In genomic region chr12:51917746-51918453, GRCh38 we compare ENCODE assay signal across 1 cellular context.
A peak's percentile ranks its signal among the peaks of the same experiment; 100 is the strongest.
TF ChIP-seq lines count a peak whose summit lies in the region.

No MANE protein-coding gene starts in this region.

TF ChIP-seq in K562, 482 proteins besides CTCF, POLR2A, EP300 and RAD21 (continued from another document and continues in another):
- TF ChIP-seq OTX1 (CRISPR knock-in tag; IDR thresholded peaks at IDR 0.05) (no peak), HDAC1 (IDR thresholded peaks at IDR 0.05) (peak in 1 of 2 experiments; percentile 97; a peak in 2 of 4 replicates), SMAD4 (CRISPR knock-in tag; conservative IDR thresholded peaks at IDR 0.05) (peak; percentile 90), ZNF143 (CRISPR knock-in tag; IDR thresholded peaks at IDR 0.05) (peak; percentile 25; the same call in 1 of the 2 replicates), EWSR1 (IDR thresholded peaks at IDR 0.05; ENCODE audit: borderline replicate concordance, low read depth, partially characterized antibody) (no peak), KDM2B (CRISPR knock-in tag; IDR thresholded peaks at IDR 0.05) (no peak), ZNF561 (CRISPR knock-in tag; conservative IDR thresholded peaks at IDR 0.05) (no peak), ZNF24 (IDR thresholded peaks at IDR 0.05) (no peak), ZNF239 (CRISPR knock-in tag; IDR thresholded peaks at IDR 0.05) (no peak), RBM22 (IDR thresholded peaks at IDR 0.05; ENCODE audit: low read depth, low read length, poor library complexity, severe bottlenecking) (no peak), SMC3 (conservative IDR thresholded peaks at IDR 0.05; ENCODE audit: insufficient read depth, low read depth, low read length) (no peak), HNRNPLL (IDR thresholded peaks at IDR 0.05; ENCODE audit: low read depth, low read length, poor library complexity, severe bottlenecking) (no peak), TARDBP (IDR thresholded peaks at IDR 0.05) (peak; percentile 87; the same call in 1 of the 2 replicates), ZNF668 (CRISPR knock-in tag; IDR thresholded peaks at IDR 0.05) (no peak), RB1 (IDR thresholded peaks at IDR 0.05; ENCODE audit: low read depth) (no peak), IFI16 (CRISPR knock-in tag; IDR thresholded peaks at IDR 0.05) (no peak), SPI1 (IDR thresholded peaks at IDR 0.05; ENCODE audit: borderline replicate concordance, low read depth, low read length) (no peak), ZNF146 (CRISPR knock-in tag; IDR thresholded peaks at IDR 0.05; ENCODE audit: unreplicated experiment) (no peak), ZNF12 (CRISPR knock-in tag; IDR thresholded peaks at IDR 0.05) (no peak), CHD1 (IDR thresholded peaks at IDR 0.05; ENCODE audit: low read length) (no peak), ZNF589 (CRISPR knock-in tag; IDR thresholded peaks at IDR 0.05; ENCODE audit: low read depth) (peak; percentile 88), ZNF408 (CRISPR knock-in tag; IDR thresholded peaks at IDR 0.05; ENCODE audit: low read depth) (no peak), SRSF3 (IDR thresholded peaks at IDR 0.05; ENCODE audit: insufficient read depth, low read length) (no peak), ZNF3 (CRISPR knock-in tag; IDR thresholded peaks at IDR 0.05) (no peak), PHF21A (IDR thresholded peaks at IDR 0.05; ENCODE audit: borderline replicate concordance, low read depth) (peak; percentile 83; the same call in 1 of the 2 replicates), GATAD2B (IDR thresholded peaks at IDR 0.05; ENCODE audit: borderline replicate concordance) (no peak), E2F3 (CRISPR knock-in tag; IDR thresholded peaks at IDR 0.05) (no peak), KLF13 (tag; IDR thresholded peaks at IDR 0.05; ENCODE audit: borderline replicate concordance, low read depth) (no peak), ZNF511 (CRISPR knock-in tag; IDR thresholded peaks at IDR 0.05) (no peak), YBX1 (IDR thresholded peaks at IDR 0.05) (no peak), GABPB1 (CRISPR knock-in tag; IDR thresholded peaks at IDR 0.05) (no peak), ZBTB33 (CRISPR knock-in tag; IDR thresholded peaks at IDR 0.05) (no peak), ZNF780A (CRISPR knock-in tag; IDR thresholded peaks at IDR 0.05) (no peak), ZNF121 (CRISPR knock-in tag; conservative IDR thresholded peaks at IDR 0.05) (no peak), ZNF77 (CRISPR knock-in tag; IDR thresholded peaks at IDR 0.05) (no peak), SIX5 (IDR thresholded peaks at IDR 0.05; ENCODE audit: borderline replicate concordance in 1 of 2, insufficient read depth in 1 of 2, low read depth in 1 of 2, low read length in 2 of 2) (no peak), ZNF695 (CRISPR knock-in tag; IDR thresholded peaks at IDR 0.05) (no peak), MYBL2 (IDR thresholded peaks at IDR 0.05; ENCODE audit: low read depth) (no peak), MYBL2 (CRISPR knock-in tag; IDR thresholded peaks at IDR 0.05; ENCODE audit: borderline replicate concordance) (no peak), NCOA2 (IDR thresholded peaks at IDR 0.05; ENCODE audit: partially characterized antibody in 2 of 2) (no peak), SMARCC2 (IDR thresholded peaks at IDR 0.05; ENCODE audit: low read depth) (no peak), ELK3 (CRISPR knock-in tag; IDR thresholded peaks at IDR 0.05) (no peak), SREBF2 (CRISPR knock-in tag; IDR thresholded peaks at IDR 0.05) (no peak), HMG20A (CRISPR knock-in tag; conservative IDR thresholded peaks at IDR 0.05) (peak; percentile 64; the same call in 1 of the 2 replicates), SP2 (IDR thresholded peaks at IDR 0.05; ENCODE audit: extremely low read depth, low read depth, low read length, poor library complexity, severe bottlenecking) (no peak), SIRT6 (IDR thresholded peaks at IDR 0.05; ENCODE audit: low read depth, low read length) (no peak), TFE3 (CRISPR knock-in tag; IDR thresholded peaks at IDR 0.05) (no peak), NCOR1 (IDR thresholded peaks at IDR 0.05) (peak; percentile 88), NBN (IDR thresholded peaks at IDR 0.05; ENCODE audit: low read depth) (0 out of 2 replicates have a peak, but pooled peaks have one; percentile 39), ZNF551 (CRISPR knock-in tag; IDR thresholded peaks at IDR 0.05) (no peak), ESRRA (IDR thresholded peaks at IDR 0.05; ENCODE audit: borderline replicate concordance, low read depth) (no peak), CHAMP1 (IDR thresholded peaks at IDR 0.05) (no peak), RBM17 (IDR thresholded peaks at IDR 0.05; ENCODE audit: borderline replicate concordance, low read depth, low read length) (no peak), KLF6 (CRISPR knock-in tag; IDR thresholded peaks at IDR 0.05; ENCODE audit: borderline replicate concordance) (no peak), CBX1 (IDR thresholded peaks at IDR 0.05; ENCODE audit: low read depth) (no peak), TEAD2 (tag; IDR thresholded peaks at IDR 0.05) (no peak), HDAC6 (IDR thresholded peaks at IDR 0.05; ENCODE audit: low read depth, low read length) (no peak), ZNF124 (CRISPR knock-in tag; IDR thresholded peaks at IDR 0.05) (no peak), ZNF785 (CRISPR knock-in tag; IDR thresholded peaks at IDR 0.05) (no peak), TCFL5 (CRISPR knock-in tag; conservative IDR thresholded peaks at IDR 0.05) (no peak), POLR2AphosphoS2 (IDR thresholded peaks at IDR 0.05; ENCODE audit: low read length) (no peak), NFIC (IDR thresholded peaks at IDR 0.05) (peak; percentile 94), ZNF518B (CRISPR knock-in tag; IDR thresholded peaks at IDR 0.05) (no peak), CC2D1A (IDR thresholded peaks at IDR 0.05) (peak; percentile 64; the same call in 1 of the 2 replicates), ZZZ3 (IDR thresholded peaks at IDR 0.05) (no peak), ATF4 (CRISPR knock-in tag; IDR thresholded peaks at IDR 0.05) (no peak), CREB1 (IDR thresholded peaks at IDR 0.05) (peak; percentile 42; the same call in 1 of the 2 replicates), CREB1 (CRISPR knock-in tag; IDR thresholded peaks at IDR 0.05) (no peak), KAT8 (IDR thresholded peaks at IDR 0.05; ENCODE audit: low read depth) (no peak), IRF9 (tag; IDR thresholded peaks at IDR 0.05) (no peak), PHTF2 (CRISPR knock-in tag; IDR thresholded peaks at IDR 0.05) (no peak), ZNF23 (CRISPR knock-in tag; IDR thresholded peaks at IDR 0.05) (no peak), MECOM (CRISPR knock-in tag; IDR thresholded peaks at IDR 0.05) (no peak), ELF2 (CRISPR knock-in tag; IDR thresholded peaks at IDR 0.05) (no peak), ZNF778 (CRISPR knock-in tag; IDR thresholded peaks at IDR 0.05) (no peak)
